ENCODE assay signal across 16 cellular contexts in genomic region chr19:33274663-33275558, GRCh38. TPM values are rescaled to one million over a fixed set of nuclear protein-coding genes. Genes with fewer than 3 reads are reported as not detected.
A peak's percentile ranks its signal among the peaks of the same experiment; 100 is the strongest.
DNase-seq lines count a peak whose midpoint lies in the region; ATAC-seq and TF ChIP-seq lines count a peak whose summit lies in the region.
"Had no signal": no experiment of that assay in that cellular context is flagged by ENCODE, and none has a peak within 500 bp of the region (broad histone marks: within the 10 kb centered on the region; RNA-seq: fewer than 3 reads in every experiment).

No MANE protein-coding gene starts in this region.

- no peaks in the 10 kb centered on the region for H3K36me3 ChIP-seq in mammary epithelial cell (ENCODE audit: insufficient read depth, low read length)
- H3K36me3 ChIP-seq in breast epithelium: no peaks in the 10 kb centered on the region
- H3K36me3 ChIP-seq in muscle layer of duodenum (ENCODE audit: control insufficient read depth in 1 of 2, insufficient read depth in 2 of 2, low read length in 2 of 2): no peaks in the 10 kb centered on the region
- H3K36me3 ChIP-seq in urinary bladder (ENCODE audit: insufficient read depth): no peaks in the 10 kb centered on the region
- H3K36me3 ChIP-seq: left ventricle myocardium inferior had no signal

- H3K9ac ChIP-seq in mammary epithelial cell (ENCODE audit: insufficient read depth, low read length): no peak overlapping the region

- 100% methylated on average over 17 of the region's 17 CpGs for WGBS in mammary epithelial cell (ENCODE audit: low coverage, missing lambda C conversion rate)
- 87% methylated on average over 17 of the region's 17 CpGs for WGBS in urinary bladder

- no peak overlapping the region for H3K27ac ChIP-seq in mammary epithelial cell (ENCODE audit: insufficient read depth, low read depth, low read length)
- peak overlapping the region in 1 of 2 donors; percentile 22 for H3K27ac ChIP-seq in breast epithelium
- H3K27ac ChIP-seq in epithelial cell of prostate: peak overlapping the region; percentile 35
- H3K27ac ChIP-seq in muscle layer of duodenum (ENCODE audit: low read length): peak overlapping the region; percentile 35
- H3K27ac ChIP-seq in urinary bladder (ENCODE audit: low read depth): peak overlapping the region; percentile 74
- H3K27ac ChIP-seq: left ventricle myocardium inferior had no signal

- no peaks in the 10 kb centered on the region for H4K20me1 ChIP-seq in mammary epithelial cell (ENCODE audit: insufficient read depth, low read length)

- TF ChIP-seq CTCF in mammary epithelial cell (conservative IDR thresholded peaks at IDR 0.05 in 1 of 2, IDR thresholded peaks at IDR 0.05 in 1 of 2; ENCODE audit: extremely low read depth in 1 of 2, insufficient read depth in 1 of 2, low read depth in 1 of 2, low read length in 2 of 2) (no peak), breast epithelium (IDR thresholded peaks at IDR 0.05) (no peak)

- no peak for DNase-seq in mammary epithelial cell
- no peak for DNase-seq in breast epithelium (ENCODE audit: low spot score in 2 of 2)
- DNase-seq in epithelial cell of prostate (ENCODE audit: low read depth, low spot score): no peak
- no peak for DNase-seq in NCI-H524 treated with DMSO at 0.1 percent for 48 hours (lab: John Stamatoyannopoulos, UW)
- DNase-seq in NCI-H146 (lab: John Stamatoyannopoulos, UW): no peak
- DNase-seq: DND-41, left ventricle myocardium inferior, posterior cingulate gyrus, T-cell had no signal

- H3K4me2 ChIP-seq in mammary epithelial cell (ENCODE audit: insufficient read depth, low read depth, low read length): no peak overlapping the region

- H3K4me3 ChIP-seq in mammary epithelial cell (replicated peaks in 1 of 3; ENCODE audit: insufficient read depth in 1 of 3, low read depth in 2 of 3, low read length in 3 of 3) (no peak overlapping the region), breast epithelium (no peak overlapping the region), muscle layer of duodenum (ENCODE audit: low read depth in 1 of 2, low read length in 2 of 2) (no peak overlapping the region), urinary bladder (ENCODE audit: low read depth, low read length) (no peak overlapping the region)
- H3K4me3 ChIP-seq: K562, left ventricle myocardium inferior had no signal

- H3K27me3 ChIP-seq in mammary epithelial cell (ENCODE audit: insufficient read depth, low read length): no peaks in the 10 kb centered on the region
- no peaks in the 10 kb centered on the region for H3K27me3 ChIP-seq in breast epithelium
- no peaks in the 10 kb centered on the region for H3K27me3 ChIP-seq in muscle layer of duodenum (ENCODE audit: low read depth, low read length)

- intact Hi-C loops in mammary epithelial cell (cut with micrococcal nuclease): no loop called here
- intact Hi-C loops in breast epithelium (cut with DNase I; ENCODE audit: low total_unique reads): no loop called here

- H3K9me3 ChIP-seq in mammary epithelial cell (replicated peaks; ENCODE audit: insufficient read depth, low read length) (no peaks in the 10 kb centered on the region), breast epithelium (no peaks in the 10 kb centered on the region), muscle layer of duodenum (ENCODE audit: control insufficient read depth in 1 of 2, low read length in 2 of 2) (no peaks in the 10 kb centered on the region)
- H3K9me3 ChIP-seq: left ventricle myocardium inferior had no signal

- dilution Hi-C loops in mammary epithelial cell (cut with HindIII; ENCODE audit: low sequenced_read_pairs): no loop called here

- in situ Hi-C loops in mammary epithelial cell (cut with MboI; ENCODE audit: low sequenced_read_pairs in 2 of 2): no loop called here

- H3K4me1 ChIP-seq in mammary epithelial cell (ENCODE audit: insufficient read depth, low read length): peaks cover 16% of the 10 kb centered on the region
- H3K4me1 ChIP-seq in breast epithelium: peaks cover 0 to 7% of the 10 kb centered on the region in 2 donors
- peaks cover 10 to 12% of the 10 kb centered on the region in 2 donors for H3K4me1 ChIP-seq in muscle layer of duodenum (ENCODE audit: control insufficient read depth in 1 of 2, insufficient read depth in 2 of 2, low read length in 2 of 2)
- no peaks in the 10 kb centered on the region for H3K4me1 ChIP-seq in urinary bladder (ENCODE audit: insufficient read depth)

- peak overlapping the region; percentile 79 for H2AFZ ChIP-seq in mammary epithelial cell (ENCODE audit: low read depth, low read length)

- no TSS peak for BruUV-seq in mammary epithelial cell (replicated peaks; lab: Mats Ljungman, UMichigan)

- no peak for TF ChIP-seq POLR2A in breast epithelium (IDR thresholded peaks at IDR 0.05)

- H3K79me2 ChIP-seq in mammary epithelial cell (ENCODE audit: insufficient read depth, low read length): no peaks in the 10 kb centered on the region

- ATAC-seq in GM18519 (IDR thresholded peaks at IDR 0.05; ENCODE audit: low FRiP score, unreplicated experiment): no peak

- CTCF ChIA-PET in mammary epithelial cell (lab: Charles Lee; ENCODE audit: low non-redundant PET): no interaction called here

RNA-seq across cellular contexts. Expression of gene CEBPA, which starts 27.4 kb away (rescaled TPM):
- total RNA-seq in mammary epithelial cell (1 to 10 TPM; 2.8 to 3.3 TPM), breast epithelium (100 to 1,000 TPM in 1 of 3 donors, 10 to 100 TPM in 2; 35.1 to 263 (median 67.5) TPM), urinary bladder (10.4 TPM)
- polyA plus RNA-seq in mammary epithelial cell (1.1 TPM), urinary bladder (10.8 TPM)
- polyA minus RNA-seq in mammary epithelial cell: 0.47 TPM

RNA-seq across cellular contexts. Expression of gene SLC7A10, which starts 49.3 kb away (rescaled TPM):
- not detected for total RNA-seq in mammary epithelial cell
- not detected for polyA plus RNA-seq in mammary epithelial cell
- not detected for polyA minus RNA-seq in mammary epithelial cell
- total RNA-seq in breast epithelium: 1 to 10 TPM in 2 of 3 donors, not detected in 1; 6.9 to 8.8 TPM
- 2.2 TPM for total RNA-seq in urinary bladder
- 1.1 TPM for polyA plus RNA-seq in urinary bladder
- total RNA-seq: CD4-positive, CD25-positive, alpha-beta regulatory T cell; chondrocyte; K562; left ventricle myocardium inferior; T-cell had no signal
- polyA plus RNA-seq: aorta had no signal
